Comparison of ENCODE assay signal across 27 cellular contexts in genomic region chr1:72851597-72851996, GRCh38.
"Had no signal": no experiment of that assay in that cellular context is flagged by ENCODE, and none has a peak within 500 bp of the region (broad histone marks: within the 10 kb centered on the region; RNA-seq: fewer than 3 reads in every experiment).

No MANE protein-coding gene starts in this region.

- H3K9me3 Mint-ChIP-seq: activated B cell treated with CpG ODN at 0.5 μM for 24 hours; activated CD4-positive, alpha-beta T cell treated with anti-CD3 and anti-CD28 coated beads, Interleukin-2, amount 10 ng/mL, durations not matched to agents 24 days and 14 days; activated naive CD8-positive, alpha-beta T cell treated with anti-CD3 and anti-CD28 coated beads, Interleukin-2, amount 50 U/mL, for 24 hours; T-helper 1 cell treated with Interleukin-12 subunit alpha and Interleukin-12 subunit beta and Interleukin-4 antibody, amounts not matched to agents 30 μg/mL and 1 μg/mL, for 36 hours had no signal

- H3K4me3 ChIP-seq: ascending aorta, body of pancreas, Peyer's patch, SJSA1 had no signal

- H3K27ac Mint-ChIP-seq: activated B cell treated with CpG ODN at 0.5 μM for 24 hours; activated CD4-positive, alpha-beta T cell treated with anti-CD3 and anti-CD28 coated beads, Interleukin-2, amount 10 ng/mL, durations not matched to agents 24 days and 14 days; activated CD8-positive, alpha-beta memory T cell treated with anti-CD3 and anti-CD28 coated beads, Interleukin-2, amount 10 ng/mL, durations not matched to agents 7 days and 5 days; activated naive CD4-positive, alpha-beta T cell treated with anti-CD3 and anti-CD28 coated beads, Interleukin-2, amount 50 U/mL, for 72 hours; activated naive CD8-positive, alpha-beta T cell treated with anti-CD3 and anti-CD28 coated beads, Interleukin-2, amount 50 U/mL, for 24 hours; activated T-cell treated with anti-CD3 and anti-CD28 coated beads, Interleukin-2, amount 50 U/mL, for 24 hours; T-helper 1 cell treated with Interleukin-12 subunit alpha and Interleukin-12 subunit beta and Interleukin-4 antibody, amounts not matched to agents 30 μg/mL and 1 μg/mL, for 36 hours had no signal

- H3K36me3 Mint-ChIP-seq: activated CD8-positive, alpha-beta memory T cell treated with anti-CD3 and anti-CD28 coated beads, Interleukin-2, amount 10 ng/mL, durations not matched to agents 7 days and 5 days had no signal

- DNase-seq: activated B cell treated with CpG ODN at 0.5 μM for 24 hours; activated CD4-positive, alpha-beta T cell treated with anti-CD3 and anti-CD28 coated beads for 1 hour; activated CD4-positive, alpha-beta T cell treated with anti-CD3 and anti-CD28 coated beads, Interleukin-2, amount 10 ng/mL, durations not matched to agents 24 days and 14 days; activated CD4-positive, alpha-beta T cell treated with anti-CD3 and anti-CD28 coated beads, Interleukin-2, amount 50 U/mL, for 48 hours; activated CD8-positive, alpha-beta memory T cell treated with anti-CD3 and anti-CD28 coated beads, Interleukin-2, amount 10 ng/mL, durations not matched to agents 7 days and 5 days; activated effector memory CD4-positive, alpha-beta T cell treated with anti-CD3 and anti-CD28 coated beads, Interleukin-2, amount 50 U/mL, for 16 hours; activated naive CD4-positive, alpha-beta T cell treated with Interleukin-2 at 50 U/mL for 16 hours; activated naive CD8-positive, alpha-beta T cell treated with anti-CD3 and anti-CD28 coated beads, Interleukin-2, amount 50 U/mL, for 24 hours; activated T-cell treated with anti-CD3 and anti-CD28 coated beads, Interleukin-2, amount 50 U/mL, for 24 hours; amniotic stem cell; body of pancreas; central memory CD4-positive, alpha-beta T cell; Kasumi-1; KBM-7; NCI-H1105 treated with DMSO at 0.1 percent for 48 hours; NCI-H146; NCI-H2029; NCI-H2107; NCI-H526; NCI-H774; NK-92 treated with Interleukin-12 subunit alpha and Interleukin-12 subunit beta, amount 100 ng/mL, for 24 hours; Peyer's patch; SHP77 had no signal

- ATAC-seq: activated CD8-positive, alpha-beta memory T cell treated with anti-CD3 and anti-CD28 coated beads, Interleukin-2, amount 10 ng/mL, durations not matched to agents 7 days and 5 days; activated naive CD4-positive, alpha-beta T cell treated with anti-CD3 and anti-CD28 coated beads, Interleukin-2, amount 50 U/mL, for 72 hours; activated naive CD8-positive, alpha-beta T cell treated with anti-CD3 and anti-CD28 coated beads, Interleukin-2, amount 50 U/mL, for 24 hours; body of pancreas had no signal

- H3K27me3 ChIP-seq: ascending aorta, body of pancreas, Peyer's patch, SJSA1 had no signal

- H3K9me3 ChIP-seq: ascending aorta, body of pancreas, Peyer's patch, SJSA1 had no signal

- H3K27ac ChIP-seq: ascending aorta, body of pancreas, Peyer's patch, SJSA1 had no signal

- H3K36me3 ChIP-seq: ascending aorta, Peyer's patch, SJSA1 had no signal

- H3K27me3 Mint-ChIP-seq: activated B cell treated with CpG ODN at 0.5 μM for 24 hours; activated CD4-positive, alpha-beta T cell treated with anti-CD3 and anti-CD28 coated beads, Interleukin-2, amount 10 ng/mL, durations not matched to agents 24 days and 14 days; activated CD8-positive, alpha-beta memory T cell treated with anti-CD3 and anti-CD28 coated beads, Interleukin-2, amount 10 ng/mL, durations not matched to agents 7 days and 5 days; activated naive CD8-positive, alpha-beta T cell treated with anti-CD3 and anti-CD28 coated beads, Interleukin-2, amount 50 U/mL, for 24 hours; activated T-cell treated with anti-CD3 and anti-CD28 coated beads, Interleukin-2, amount 50 U/mL, for 24 hours had no signal

- H3K4me1 ChIP-seq: ascending aorta, body of pancreas, Peyer's patch, SJSA1 had no signal

- H3K4me3 Mint-ChIP-seq: activated B cell treated with CpG ODN at 0.5 μM for 24 hours; activated CD4-positive, alpha-beta T cell treated with anti-CD3 and anti-CD28 coated beads, Interleukin-2, amount 10 ng/mL, durations not matched to agents 24 days and 14 days; activated CD8-positive, alpha-beta memory T cell treated with anti-CD3 and anti-CD28 coated beads, Interleukin-2, amount 10 ng/mL, durations not matched to agents 7 days and 5 days; activated naive CD8-positive, alpha-beta T cell treated with anti-CD3 and anti-CD28 coated beads, Interleukin-2, amount 50 U/mL, for 24 hours; activated T-cell treated with anti-CD3 and anti-CD28 coated beads, Interleukin-2, amount 50 U/mL, for 24 hours; T-helper 1 cell treated with Interleukin-12 subunit alpha and Interleukin-12 subunit beta and Interleukin-4 antibody, amounts not matched to agents 30 μg/mL and 1 μg/mL, for 36 hours had no signal

- H3K4me1 Mint-ChIP-seq: activated B cell treated with CpG ODN at 0.5 μM for 24 hours; activated CD4-positive, alpha-beta T cell treated with anti-CD3 and anti-CD28 coated beads, Interleukin-2, amount 10 ng/mL, durations not matched to agents 24 days and 14 days; activated CD8-positive, alpha-beta memory T cell treated with anti-CD3 and anti-CD28 coated beads, Interleukin-2, amount 10 ng/mL, durations not matched to agents 7 days and 5 days; activated naive CD8-positive, alpha-beta T cell treated with anti-CD3 and anti-CD28 coated beads, Interleukin-2, amount 50 U/mL, for 24 hours had no signal
